In genomic region chrX:48597353-48598264, GRCh38 we compare ENCODE assay signal across 8 cellular contexts. TPM values are rescaled to one million over a fixed set of nuclear protein-coding genes. Genes with fewer than 3 reads are reported as not detected.
A peak's percentile ranks its signal among the peaks of the same experiment; 100 is the strongest.
DNase-seq lines count a peak whose midpoint lies in the region; ATAC-seq and TF ChIP-seq lines count a peak whose summit lies in the region.

WDR13 (plus strand) TSS chrX:48597492; CDS start chrX:48597997, 505 bp downstream.

- TF ChIP-seq EP300 in ovary (IDR thresholded peaks at IDR 0.05): no peak

- H3K36me3 ChIP-seq in ovary (no peaks in the 10 kb centered on the region), thymus (ENCODE audit: control insufficient read depth, insufficient read depth) (peaks cover 30% of the 10 kb centered on the region)

- H3K27me3 ChIP-seq in ovary (no peaks in the 10 kb centered on the region), thymus (ENCODE audit: control insufficient read depth, insufficient read depth) (no peaks in the 10 kb centered on the region)

- peaks cover 2% of the 10 kb centered on the region for H3K27me3 Mint-ChIP-seq in activated naive CD8-positive, alpha-beta T cell treated with anti-CD3 and anti-CD28 coated beads, Interleukin-2, amount 50 U/mL, for 24 hours

- intact Hi-C loops in Right ventricle myocardium inferior (cut with DNase I) (no loop called here), ovary (cut with DNase I) (no loop called here)

- H3K4me3 Mint-ChIP-seq in activated naive CD8-positive, alpha-beta T cell treated with anti-CD3 and anti-CD28 coated beads, Interleukin-2, amount 50 U/mL, for 24 hours: peak within 1 kb of the TSS; percentile 99

- H3K27ac ChIP-seq in ovary: peak within 1 kb of the TSS; percentile 88 to 98
- H3K27ac ChIP-seq in thymus (ENCODE audit: low read depth): peak within 1 kb of the TSS; percentile 96

- H3K27ac Mint-ChIP-seq in activated naive CD8-positive, alpha-beta T cell treated with anti-CD3 and anti-CD28 coated beads, Interleukin-2, amount 50 U/mL, for 24 hours: peak within 1 kb of the TSS; percentile 99

- TF ChIP-seq CTCF in ovary (IDR thresholded peaks at IDR 0.05): peak in 1 of 3 donors; percentile 41

- peak; percentile 72 for TF ChIP-seq POLR2A in ovary (IDR thresholded peaks at IDR 0.05)

- peak; percentile 73 for ATAC-seq in HG02623 (IDR thresholded peaks at IDR 0.05; ENCODE audit: unreplicated experiment)
- peak; percentile 89 for ATAC-seq in activated naive CD8-positive, alpha-beta T cell treated with anti-CD3 and anti-CD28 coated beads, Interleukin-2, amount 50 U/mL, for 24 hours
- ATAC-seq in Right ventricle myocardium inferior: peak; percentile 95

- H3K9me3 ChIP-seq in ovary (no peaks in the 10 kb centered on the region), thymus (ENCODE audit: control insufficient read depth) (no peaks in the 10 kb centered on the region)

- peaks cover 13% of the 10 kb centered on the region for H3K4me1 Mint-ChIP-seq in activated naive CD8-positive, alpha-beta T cell treated with anti-CD3 and anti-CD28 coated beads, Interleukin-2, amount 50 U/mL, for 24 hours

- no peaks in the 10 kb centered on the region for H3K9me3 Mint-ChIP-seq in activated naive CD8-positive, alpha-beta T cell treated with anti-CD3 and anti-CD28 coated beads, Interleukin-2, amount 50 U/mL, for 24 hours

- peaks cover 10% of the 10 kb centered on the region for H3K36me3 Mint-ChIP-seq in activated naive CD8-positive, alpha-beta T cell treated with anti-CD3 and anti-CD28 coated beads, Interleukin-2, amount 50 U/mL, for 24 hours (ENCODE audit: low read depth)

- 33 to 56% (median 45%) methylated on average over 62 of the region's 62 CpGs for WGBS in ovary, 3 donors
- under 1% methylated on average over 62 of the region's 62 CpGs for WGBS in thymus

- DNase-seq in NCI-H1436 (lab: John Stamatoyannopoulos, UW) (peak; percentile 82), SW480 (ENCODE audit: low spot score) (peak; percentile 92), Right ventricle myocardium inferior (ENCODE audit: missing footprints) (peak; percentile 95), ovary (peak; percentile 90 to 95 (median 92))
- DNase-seq in activated naive CD8-positive, alpha-beta T cell treated with anti-CD3 and anti-CD28 coated beads, Interleukin-2, amount 50 U/mL, for 24 hours: peak; percentile 88

- H3K4me3 ChIP-seq in GM08714 (ENCODE audit: low read length) (peak within 1 kb of the TSS; percentile 80), ovary (peak within 1 kb of the TSS; percentile 66), thymus (ENCODE audit: low read length) (peak within 1 kb of the TSS; percentile 72)

- H3K4me1 ChIP-seq in ovary (ENCODE audit: insufficient read depth) (no peaks in the 10 kb centered on the region), thymus (ENCODE audit: control insufficient read depth, insufficient read depth, low read length) (no peaks in the 10 kb centered on the region)

RNA-seq across cellular contexts. Expression of gene WDR13, which starts in this region (rescaled TPM):
- total RNA-seq in Right ventricle myocardium inferior (170 TPM), ovary (100 to 1,000 TPM in 6 of 7 donors, 10 to 100 TPM in 1; 98.8 to 189 (median 148) TPM)
- polyA plus RNA-seq in ovary (100 to 1,000 TPM in 1 of 2 donors, 1 to 10 TPM in 1; 8.5 to 169 TPM), thymus (153 TPM)

Comparison
In these comparisons a context has a peak if more than half of its experiments do, and no peak if none do; other contexts are left out.
1. Peak in every context shown above with its lines: DNase-seq, ATAC-seq, H3K4me3 ChIP-seq and H3K27ac ChIP-seq.